In genomic region chr4:5720157-5720850, GRCh38 we compare ENCODE assay signal across 28 cellular contexts.
"Had no signal": no experiment of that assay in that cellular context is flagged by ENCODE, and none has a peak within 500 bp of the region (broad histone marks: within the 10 kb centered on the region; RNA-seq: fewer than 3 reads in every experiment).

No MANE protein-coding gene starts in this region.

- H3K4me1 Mint-ChIP-seq: immature natural killer cell; naive thymus-derived CD4-positive, alpha-beta T cell; stimulated activated memory B cell treated with anti-CD40 and anti-IgM and Interleukin-4, amounts not matched to agents 10 μg/mL and 1 μg/mL and 100 μg/mL, for 72 hours; stimulated activated naive CD8-positive, alpha-beta T cell treated with anti-CD3 and anti-CD28 coated beads, Interleukin-15, amount 100 ng/mL, for 72 hours had no signal

- ATAC-seq: left cardiac atrium; left lung; lower lobe of right lung; mucosa of descending colon; naive thymus-derived CD4-positive, alpha-beta T cell; pancreas; right cardiac atrium; stimulated activated memory B cell treated with anti-CD40 and anti-IgM and Interleukin-4, amounts not matched to agents 10 μg/mL and 1 μg/mL and 100 μg/mL, for 72 hours; stimulated activated naive CD8-positive, alpha-beta T cell treated with anti-CD3 and anti-CD28 coated beads, Interleukin-15, amount 100 ng/mL, for 72 hours had no signal

- H3K9me3 ChIP-seq: pancreas, prostate gland, sigmoid colon had no signal

- H3K36me3 ChIP-seq: left lung, lower lobe of right lung, pancreas, prostate gland, spleen had no signal

- H3K4me3 Mint-ChIP-seq: immature natural killer cell; naive thymus-derived CD4-positive, alpha-beta T cell; stimulated activated memory B cell treated with anti-CD40 and anti-IgM and Interleukin-4, amounts not matched to agents 10 μg/mL and 1 μg/mL and 100 μg/mL, for 72 hours; stimulated activated naive CD8-positive, alpha-beta T cell treated with anti-CD3 and anti-CD28 coated beads, Interleukin-15, amount 100 ng/mL, for 72 hours; type B pancreatic cell had no signal

- H3K27ac Mint-ChIP-seq: immature natural killer cell; naive thymus-derived CD4-positive, alpha-beta T cell; stimulated activated memory B cell treated with anti-CD40 and anti-IgM and Interleukin-4, amounts not matched to agents 10 μg/mL and 1 μg/mL and 100 μg/mL, for 72 hours; stimulated activated naive CD8-positive, alpha-beta T cell treated with anti-CD3 and anti-CD28 coated beads, Interleukin-15, amount 100 ng/mL, for 72 hours; type B pancreatic cell had no signal

- H3K4me1 ChIP-seq: left lung, lower lobe of right lung, prostate gland, spleen had no signal

- H3K27me3 Mint-ChIP-seq: stimulated activated memory B cell treated with anti-CD40 and anti-IgM and Interleukin-4, amounts not matched to agents 10 μg/mL and 1 μg/mL and 100 μg/mL, for 72 hours; type B pancreatic cell had no signal

- H3K36me3 Mint-ChIP-seq: immature natural killer cell; stimulated activated memory B cell treated with anti-CD40 and anti-IgM and Interleukin-4, amounts not matched to agents 10 μg/mL and 1 μg/mL and 100 μg/mL, for 72 hours had no signal

- DNase-seq: head of caudate nucleus; hypothalamus; immature natural killer cell; left cardiac atrium; left lung; lower lobe of right lung; mammary epithelial cell; midbrain; mucosa of descending colon; naive thymus-derived CD4-positive, alpha-beta T cell; pancreas; posterior cingulate gyrus; right cardiac atrium; sigmoid colon; small intestine; spleen; stimulated activated CD4-positive, alpha-beta T cell treated with anti-CD3 and anti-CD28 coated beads, Interleukin-1b, Interleukin-23, amount 100 ng/mL, for 48 hours; stimulated activated CD4-positive, alpha-beta T cell treated with anti-CD3 and anti-CD28 coated beads, Interleukin-2, amount 100 ng/mL, for 48 hours; stimulated activated CD4-positive, alpha-beta T cell treated with anti-CD3 and anti-CD28 coated beads, Interleukin-4, amount 100 ng/mL, for 4 hours; stimulated activated CD8-positive, alpha-beta memory T cell treated with anti-CD3 and anti-CD28 coated beads, Interleukin-4, amount 100 ng/mL, for 48 hours; stimulated activated naive CD4-positive, alpha-beta T cell treated with Interleukin-2 at 50 U/mL for 16 hours; stimulated activated naive CD8-positive, alpha-beta T cell treated with anti-CD3 and anti-CD28 coated beads, Interleukin-15, amount 100 ng/mL, for 72 hours; substantia nigra had no signal

- H3K27me3 ChIP-seq: left lung, pancreas, sigmoid colon, tibial nerve, vagina had no signal

- H3K4me3 ChIP-seq: left lung, lower lobe of right lung, mucosa of descending colon, pancreas, prostate gland, sigmoid colon, spleen, tibial nerve, vagina had no signal

- H3K27ac ChIP-seq: left lung, lower lobe of right lung, pancreas, prostate gland, sigmoid colon, spleen, vagina had no signal
